In the genomic region with DNA sequence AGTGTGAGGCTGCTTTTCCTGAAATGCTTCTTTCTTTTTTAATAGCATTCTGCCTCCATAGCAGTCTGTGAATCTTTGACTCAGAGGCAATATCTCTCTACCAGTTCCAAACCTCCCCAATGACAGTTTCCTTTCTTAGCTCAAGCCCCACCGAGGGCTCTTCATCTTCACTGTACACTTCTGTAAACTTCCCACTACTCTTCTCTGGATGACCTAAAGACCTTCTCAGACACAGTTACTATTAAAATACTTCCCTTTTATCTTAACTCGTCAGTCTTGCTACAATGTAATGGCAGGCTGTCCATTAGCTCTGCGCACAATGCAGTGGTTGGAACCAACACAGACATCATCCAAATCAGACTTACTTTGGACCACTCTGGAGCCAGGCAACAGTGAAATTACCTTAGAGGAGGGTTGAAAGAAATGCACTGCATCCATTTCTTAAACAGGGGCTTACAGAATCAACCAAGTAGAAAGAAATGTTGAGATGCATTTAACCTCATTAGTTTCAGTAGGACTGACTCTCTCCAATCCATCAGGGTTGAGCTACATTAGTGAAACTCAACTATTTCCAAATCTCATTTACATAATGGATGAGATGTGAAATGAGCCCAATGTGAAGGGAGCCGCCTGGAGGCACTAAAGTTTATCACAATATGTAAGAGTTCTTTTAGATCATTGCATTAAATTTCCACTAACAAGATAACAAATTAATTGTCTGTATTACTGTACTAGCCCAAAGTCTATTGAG, we compare ENCODE assay signal across 24 cellular contexts.
DNase-seq lines count a peak whose midpoint lies in the region; ATAC-seq and TF ChIP-seq lines count a peak whose summit lies in the region.
"Had no signal": no experiment of that assay in that cellular context is flagged by ENCODE, and none has a peak within 500 bp of the region (broad histone marks: within the 10 kb centered on the region; RNA-seq: fewer than 3 reads in every experiment).

No MANE protein-coding gene starts in this region.

- H2BK5ac ChIP-seq in mesenchymal stem cell (ENCODE audit: low read depth, low read length, poor library complexity, severe bottlenecking), result no peak overlapping the region

- no peaks in the 10 kb centered on the region for H3K9me3 Mint-ChIP-seq in memory B cell
- H3K9me3 Mint-ChIP-seq: activated naive CD8-positive, alpha-beta T cell treated with anti-CD3 and anti-CD28 coated beads for 36 hours; activated T-helper 17 cell treated with anti-CD3 and anti-CD28 coated beads, Interleukin-2, amount 50 U/mL, for 72 hours; CD4-positive, alpha-beta T cell; neural crest cell had no signal

- peak overlapping the region; percentile 83 for H3K27ac Mint-ChIP-seq in memory B cell
- H3K27ac Mint-ChIP-seq: activated naive CD8-positive, alpha-beta T cell treated with anti-CD3 and anti-CD28 coated beads for 36 hours; activated T-helper 17 cell treated with anti-CD3 and anti-CD28 coated beads, Interleukin-2, amount 50 U/mL, for 72 hours; CD4-positive, alpha-beta T cell had no signal

- H3K36me3 Mint-ChIP-seq in memory B cell, result peaks cover 18% of the 10 kb centered on the region
- H3K36me3 Mint-ChIP-seq: activated naive CD8-positive, alpha-beta T cell treated with anti-CD3 and anti-CD28 coated beads for 36 hours had no signal

- H2BK120ac ChIP-seq in mesenchymal stem cell (ENCODE audit: low read depth, low read length), result no peak overlapping the region

- no peaks in the 10 kb centered on the region for H3K79me2 ChIP-seq in OCI-LY3 (ENCODE audit: low read length)

- H4K20me1 ChIP-seq in OCI-LY3 (ENCODE audit: insufficient read depth, low read length), result no peaks in the 10 kb centered on the region

- no peak overlapping the region for H3K9ac ChIP-seq in OCI-LY3 (ENCODE audit: low read length)
- H3K9ac ChIP-seq in mesenchymal stem cell (ENCODE audit: low read length), result no peak overlapping the region

- TF ChIP-seq CTCF in C4-2B (conservative IDR thresholded peaks at IDR 0.05) (peak; percentile 16; the same call in 1 of the 2 replicates), OCI-LY3 (IDR thresholded peaks at IDR 0.05; ENCODE audit: low read depth, low read length) (peak; percentile 56)

- DNase-seq in memory B cell (ENCODE audit: low spot score in 2 of 2), result no peak
- DNase-seq in NCI-H69 (lab: John Stamatoyannopoulos, UW), result no peak
- DNase-seq in mesenchymal stem cell, result no peak
- DNase-seq in effector CD4-positive, alpha-beta T cell, result no peak
- DNase-seq: activated CD8-positive, alpha-beta memory T cell treated with anti-CD3 and anti-CD28 coated beads, Interleukin-2, amount 50 U/mL, for 4 hours; activated naive CD8-positive, alpha-beta T cell treated with anti-CD3 and anti-CD28 coated beads for 36 hours; CD4-positive, alpha-beta T cell; DMS153; effector CD8-positive, alpha-beta T cell; gastrocnemius medialis; GF-D8; NCI-H1436 treated with DMSO at 0.1 percent for 48 hours; NCI-H748 treated with DMSO at 0.1 percent for 48 hours; SIG-M5; stimulated activated CD4-positive, alpha-beta T cell treated with anti-CD3 and anti-CD28 coated beads, Interleukin-15, amount 100 ng/mL, for 24 hours; T-helper 1 cell; upper lobe of right lung had no signal

- no peak overlapping the region for H2BK15ac ChIP-seq in mesenchymal stem cell (ENCODE audit: low read depth, poor library complexity, severe bottlenecking)

- H3K27ac ChIP-seq in C4-2B (no peak overlapping the region), OCI-LY3 (ENCODE audit: low read length) (no peak overlapping the region), mesenchymal stem cell (ENCODE audit: low read length, poor library complexity, severe bottlenecking) (no peak overlapping the region)
- H3K27ac ChIP-seq: gastrocnemius medialis, upper lobe of right lung, WERI-Rb-1 had no signal

- no peak overlapping the region for H3K4ac ChIP-seq in mesenchymal stem cell (ENCODE audit: low read depth in 1 of 2, low read length in 2 of 2)

- no peak overlapping the region for H3K18ac ChIP-seq in mesenchymal stem cell (ENCODE audit: low read depth in 1 of 2, low read length in 2 of 2)

- peaks cover 3% of the 10 kb centered on the region for H3K79me1 ChIP-seq in mesenchymal stem cell (replicated peaks; ENCODE audit: low read length, poor library complexity, severe bottlenecking)

- no peak overlapping the region for H2AFZ ChIP-seq in OCI-LY3 (ENCODE audit: low read depth, low read length)
- no peak overlapping the region for H2AFZ ChIP-seq in mesenchymal stem cell (ENCODE audit: low read depth, low read length)

- ATAC-seq in HG02870 (IDR thresholded peaks at IDR 0.05; ENCODE audit: unreplicated experiment) (peak; percentile 39), memory B cell (ENCODE audit: low read depth) (peak; percentile 45)
- ATAC-seq: activated T-helper 17 cell treated with anti-CD3 and anti-CD28 coated beads, Interleukin-2, amount 50 U/mL, for 72 hours; gastrocnemius medialis; sciatic nerve; upper lobe of right lung had no signal

- no peak overlapping the region for H3K23ac ChIP-seq in mesenchymal stem cell (ENCODE audit: low read length in 2 of 2)

- H3K4me2 ChIP-seq in OCI-LY3 (ENCODE audit: low read length), result no peak overlapping the region
- no peak overlapping the region for H3K4me2 ChIP-seq in mesenchymal stem cell (ENCODE audit: low read length, poor library complexity, severe bottlenecking)

- no peak overlapping the region for H3K4me3 Mint-ChIP-seq in memory B cell
- H3K4me3 Mint-ChIP-seq: activated naive CD8-positive, alpha-beta T cell treated with anti-CD3 and anti-CD28 coated beads for 36 hours; activated T-helper 17 cell treated with anti-CD3 and anti-CD28 coated beads, Interleukin-2, amount 50 U/mL, for 72 hours; CD4-positive, alpha-beta T cell; neural crest cell had no signal

- peaks cover 9% of the 10 kb centered on the region for H3K4me1 ChIP-seq in OCI-LY3 (ENCODE audit: low read length)
- H3K4me1 ChIP-seq in mesenchymal stem cell (ENCODE audit: control insufficient read depth, insufficient read depth, low read depth, low read length), result no peaks in the 10 kb centered on the region
- H3K4me1 ChIP-seq: gastrocnemius medialis, upper lobe of right lung had no signal

- H2AK5ac ChIP-seq in mesenchymal stem cell (ENCODE audit: low read length, severe bottlenecking), result no peak overlapping the region

- H2BK12ac ChIP-seq in mesenchymal stem cell (ENCODE audit: low read length in 2 of 2), result no peak overlapping the region

- no peak overlapping the region for H4K91ac ChIP-seq in mesenchymal stem cell (ENCODE audit: low read length)

- peaks cover 35% of the 10 kb centered on the region for H3K4me1 Mint-ChIP-seq in memory B cell
- H3K4me1 Mint-ChIP-seq: activated naive CD8-positive, alpha-beta T cell treated with anti-CD3 and anti-CD28 coated beads for 36 hours; activated T-helper 17 cell treated with anti-CD3 and anti-CD28 coated beads, Interleukin-2, amount 50 U/mL, for 72 hours had no signal

- H3K4me3 ChIP-seq in OCI-LY3 (ENCODE audit: low read length) (no peak overlapping the region), mesenchymal stem cell (ENCODE audit: insufficient read depth in 1 of 2, low read depth in 1 of 2, low read length in 2 of 2) (no peak overlapping the region)
- H3K4me3 ChIP-seq: gastrocnemius medialis, upper lobe of right lung had no signal

- H3K14ac ChIP-seq in mesenchymal stem cell (ENCODE audit: low read length in 2 of 2), result no peak overlapping the region

- no peaks in the 10 kb centered on the region for H3K27me3 Mint-ChIP-seq in memory B cell
- H3K27me3 Mint-ChIP-seq: activated naive CD8-positive, alpha-beta T cell treated with anti-CD3 and anti-CD28 coated beads for 36 hours; activated T-helper 17 cell treated with anti-CD3 and anti-CD28 coated beads, Interleukin-2, amount 50 U/mL, for 72 hours; CD4-positive, alpha-beta T cell had no signal

- H4K8ac ChIP-seq in mesenchymal stem cell (ENCODE audit: low read length), result no peak overlapping the region

- H3K36me3 ChIP-seq in OCI-LY3 (replicated peaks; ENCODE audit: low read depth, low read length), result no peaks in the 10 kb centered on the region
- H3K36me3 ChIP-seq in mesenchymal stem cell (ENCODE audit: control insufficient read depth in 1 of 2, insufficient read depth in 2 of 2, low read depth in 1 of 2, low read length in 2 of 2), result no peaks in the 10 kb centered on the region
- H3K36me3 ChIP-seq: gastrocnemius medialis, upper lobe of right lung, WERI-Rb-1 had no signal

- 78% methylated on average over 3 of the region's 4 CpGs for WGBS in mesenchymal stem cell

- no peaks in the 10 kb centered on the region for H3K9me3 ChIP-seq in OCI-LY3 (ENCODE audit: insufficient read depth, low read length)
- no peaks in the 10 kb centered on the region for H3K9me3 ChIP-seq in mesenchymal stem cell (ENCODE audit: control insufficient read depth, low read length)
- H3K9me3 ChIP-seq: gastrocnemius medialis, upper lobe of right lung had no signal

- H3K27me3 ChIP-seq in OCI-LY3 (ENCODE audit: low read depth, low read length) (no peaks in the 10 kb centered on the region), mesenchymal stem cell (ENCODE audit: control insufficient read depth in 1 of 2, insufficient read depth in 1 of 2, low read length in 2 of 2) (no peaks in the 10 kb centered on the region)
- H3K27me3 ChIP-seq: gastrocnemius medialis, upper lobe of right lung had no signal
